Comparison of ENCODE assay signal across 35 cellular contexts in the genomic region with DNA sequence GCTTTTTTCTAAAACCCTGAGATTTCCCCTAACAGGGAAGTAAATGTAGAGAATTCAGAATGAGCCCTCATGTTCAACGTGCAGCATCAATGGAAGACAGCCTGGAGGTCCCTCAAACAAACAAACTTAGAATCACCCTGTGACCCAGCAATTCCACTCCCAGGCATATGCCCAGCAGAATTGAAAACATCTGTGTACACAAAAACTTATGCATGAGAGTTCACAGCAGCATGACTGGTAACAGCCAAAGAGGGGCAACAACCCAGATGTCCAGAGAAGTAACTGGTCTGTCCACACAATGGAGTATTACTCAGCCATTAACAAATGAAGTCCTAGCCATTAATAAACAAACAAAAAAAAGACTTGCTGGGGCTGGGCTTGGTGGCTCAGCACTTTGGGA.
DNase-seq lines count a peak whose midpoint lies in the region; ATAC-seq, FAIRE-seq and TF ChIP-seq lines count a peak whose summit lies in the region.
"Had no signal": no experiment of that assay in that cellular context is flagged by ENCODE, and none has a peak within 500 bp of the region (broad histone marks: within the 10 kb centered on the region; RNA-seq: fewer than 3 reads in every experiment).

No MANE protein-coding gene starts in this region.

- 27% methylated on average over 1 of the region's 1 CpG for WGBS in A549 (ENCODE audit: missing lambda C conversion rate)
- 17 to 21% methylated on average over 1 of the region's 1 CpG for WGBS in GM23248 (ENCODE audit: low coverage in 1 of 2, low lambda C conversion rate in 2 of 2, missing lambda C conversion rate in 2 of 2), 2 experiments

- peaks cover 49% of the 10 kb centered on the region for H3K4me1 ChIP-seq in A549
- H3K4me1 ChIP-seq in GM23248 (ENCODE audit: insufficient read depth), result peaks cover 19% of the 10 kb centered on the region
- peaks cover 8% of the 10 kb centered on the region for H3K4me1 ChIP-seq in astrocyte (ENCODE audit: insufficient read depth, low read length)
- H3K4me1 ChIP-seq: left lung had no signal

- H3K9ac ChIP-seq in GM23248 (no peak overlapping the region), astrocyte (ENCODE audit: low read length) (no peak overlapping the region)

- no peaks in the 10 kb centered on the region for H3K9me3 Mint-ChIP-seq in astrocyte (ENCODE audit: unreplicated experiment)
- H3K9me3 Mint-ChIP-seq in stimulated activated naive CD8-positive, alpha-beta T cell treated with anti-CD3 and anti-CD28 coated beads, Interleukin-15, amount 100 ng/mL, for 72 hours, result no peaks in the 10 kb centered on the region
- H3K9me3 Mint-ChIP-seq: activated CD8-positive, alpha-beta T cell treated with anti-CD3 and anti-CD28 coated beads for 36 hours; activated naive CD4-positive, alpha-beta T cell treated with anti-CD3 and anti-CD28 coated beads for 36 hours; activated T-helper 1 cell treated with anti-CD3 and anti-CD28 coated beads, Interleukin-12 subunit alpha, Interleukin-12 subunit beta, Interleukin-2, Interleukin-4 antibody, amounts not matched to agents 30 ng/mL and 10 ng/mL and 1 ng/mL, durations not matched to agents 14 hours and 24 hours and 36 hours; CD8-positive, alpha-beta memory T cell; memory B cell; nephron had no signal

- no peaks in the 10 kb centered on the region for H4K20me1 ChIP-seq in GM23248 (ENCODE audit: insufficient read depth)
- H4K20me1 ChIP-seq in astrocyte (ENCODE audit: insufficient read depth, low read length), result no peaks in the 10 kb centered on the region

- H3K36me3 ChIP-seq in GM23248 (ENCODE audit: low read depth), result no peaks in the 10 kb centered on the region
- no peaks in the 10 kb centered on the region for H3K36me3 ChIP-seq in astrocyte (ENCODE audit: insufficient read depth, low read length)
- H3K36me3 ChIP-seq: brain microvascular endothelial cell, left lung, MG63, thoracic aorta had no signal

- H3K9me3 ChIP-seq in A549, result no peaks in the 10 kb centered on the region
- H3K9me3 ChIP-seq in GM23248 (ENCODE audit: low read depth), result no peaks in the 10 kb centered on the region
- H3K9me3 ChIP-seq in astrocyte (ENCODE audit: insufficient read depth, low read depth, low read length), result no peaks in the 10 kb centered on the region
- H3K9me3 ChIP-seq: left lung, MG63, thoracic aorta had no signal

- H3K27me3 ChIP-seq in GM23248 (replicated peaks; ENCODE audit: insufficient read depth), result no peaks in the 10 kb centered on the region
- no peaks in the 10 kb centered on the region for H3K27me3 ChIP-seq in astrocyte (ENCODE audit: insufficient read depth, low read length)
- H3K27me3 ChIP-seq: brain microvascular endothelial cell, left lung, MG63 had no signal

- ATAC-seq in A549, result no peak
- ATAC-seq in stimulated activated naive CD8-positive, alpha-beta T cell treated with anti-CD3 and anti-CD28 coated beads, Interleukin-15, amount 100 ng/mL, for 72 hours, result no peak
- ATAC-seq in GM21390 (IDR thresholded peaks at IDR 0.05; ENCODE audit: unreplicated experiment), result no peak
- no peak for ATAC-seq in GM19023 (IDR thresholded peaks at IDR 0.05; ENCODE audit: unreplicated experiment)
- ATAC-seq: activated CD8-positive, alpha-beta T cell treated with anti-CD3 and anti-CD28 coated beads for 36 hours; left lung; T-helper 17 cell had no signal

- CTCF ChIA-PET in A549 (lab: Yijun Ruan, JAX), result interaction anchor here (1.4 to 2.6 kb wide), 2 partner anchors 8 to 13 kb away, joined by 4 to 11 read pairs; no protein-coding TSS in a partner anchor

- H3K9me2 ChIP-seq in GM23248 (ENCODE audit: insufficient read depth), result no peaks in the 10 kb centered on the region

- no peak overlapping the region for H2AFZ ChIP-seq in GM23248
- H2AFZ ChIP-seq in astrocyte (ENCODE audit: low read depth, low read length), result no peak overlapping the region

- H3F3A ChIP-seq in GM23248 (ENCODE audit: insufficient read depth), result peaks cover 14% of the 10 kb centered on the region

- TF ChIP-seq CTCF in A549 (IDR thresholded peaks at IDR 0.05) (no peak), astrocyte (IDR thresholded peaks at IDR 0.05; ENCODE audit: insufficient read depth, low read depth, low read length) (no peak)

- peak overlapping the region; percentile 71 to 86 for H3K27ac ChIP-seq in A549
- H3K27ac ChIP-seq in GM23248, result no peak overlapping the region
- no peak overlapping the region for H3K27ac ChIP-seq in astrocyte (ENCODE audit: low read depth, low read length)
- H3K27ac ChIP-seq: brain microvascular endothelial cell, left lung, SK-N-MC, thoracic aorta had no signal

- no peak for TF ChIP-seq RAD21 in A549 (conservative IDR thresholded peaks at IDR 0.05 in 1 of 2, IDR thresholded peaks at IDR 0.05 in 1 of 2)

- H3K4me2 ChIP-seq in A549 (no peak overlapping the region), GM23248 (ENCODE audit: unreplicated experiment) (no peak overlapping the region), astrocyte (ENCODE audit: low read length) (no peak overlapping the region)

- DNase-seq in A549 (ENCODE audit: low read depth in 1 of 2, low spot score in 1 of 2) (no peak), GM23248 (peak; percentile 45), astrocyte (ENCODE audit: low read depth) (peak; percentile 21), fibroblast of peridontal ligament (ENCODE audit: extremely low read depth) (peak; percentile 80), dermis blood vessel endothelial cell (no peak)
- DNase-seq in stimulated activated naive CD8-positive, alpha-beta T cell treated with anti-CD3 and anti-CD28 coated beads, Interleukin-15, amount 100 ng/mL, for 72 hours, result no peak
- DNase-seq: activated CD4-positive, alpha-beta T cell treated with anti-CD3 and anti-CD28 coated beads for 1 hour; activated CD8-positive, alpha-beta memory T cell treated with anti-CD3 and anti-CD28 coated beads, Interleukin-2, amount 50 U/mL, for 48 hours; activated CD8-positive, alpha-beta T cell treated with anti-CD3 and anti-CD28 coated beads for 36 hours; activated naive CD4-positive, alpha-beta T cell treated with anti-CD3 and anti-CD28 coated beads for 36 hours; brain microvascular endothelial cell; CD8-positive, alpha-beta memory T cell; DMS153; head of caudate nucleus; islet precursor cell; KG1; MG63; NCI-H1105; NCI-H1930; NCI-H510A treated with DMSO at 0.1 percent for 48 hours; RPMI8226; stimulated activated naive CD4-positive, alpha-beta T cell; T-helper 17 cell had no signal

- H3K36me3 Mint-ChIP-seq in astrocyte (ENCODE audit: low read depth, unreplicated experiment), result no peaks in the 10 kb centered on the region
- H3K36me3 Mint-ChIP-seq: CD8-positive, alpha-beta memory T cell; memory B cell had no signal

- H3K4me3 Mint-ChIP-seq in astrocyte (ENCODE audit: unreplicated experiment), result no peak overlapping the region
- no peak overlapping the region for H3K4me3 Mint-ChIP-seq in stimulated activated naive CD8-positive, alpha-beta T cell treated with anti-CD3 and anti-CD28 coated beads, Interleukin-15, amount 100 ng/mL, for 72 hours
- H3K4me3 Mint-ChIP-seq: activated CD8-positive, alpha-beta T cell treated with anti-CD3 and anti-CD28 coated beads for 36 hours; activated naive CD4-positive, alpha-beta T cell treated with anti-CD3 and anti-CD28 coated beads for 36 hours; activated T-helper 1 cell treated with anti-CD3 and anti-CD28 coated beads, Interleukin-12 subunit alpha, Interleukin-12 subunit beta, Interleukin-2, Interleukin-4 antibody, amounts not matched to agents 30 ng/mL and 10 ng/mL and 1 ng/mL, durations not matched to agents 14 hours and 24 hours and 36 hours; B cell; CD8-positive, alpha-beta memory T cell; memory B cell; nephron; T-helper 17 cell had no signal

- peaks cover 17% of the 10 kb centered on the region for H3K4me1 Mint-ChIP-seq in astrocyte (ENCODE audit: low read depth, unreplicated experiment)
- no peaks in the 10 kb centered on the region for H3K4me1 Mint-ChIP-seq in stimulated activated naive CD8-positive, alpha-beta T cell treated with anti-CD3 and anti-CD28 coated beads, Interleukin-15, amount 100 ng/mL, for 72 hours
- H3K4me1 Mint-ChIP-seq: B cell; CD8-positive, alpha-beta memory T cell had no signal

- FAIRE-seq in A549 (lab: Jason Lieb, UNC) (no peak), astrocyte (lab: Jason Lieb, UNC) (no peak)
- FAIRE-seq: A204.1, GM12892, HTR-8/SVneo had no signal

- no peaks in the 10 kb centered on the region for H3K79me2 ChIP-seq in GM23248 (ENCODE audit: insufficient read depth)
- H3K79me2 ChIP-seq in astrocyte (ENCODE audit: insufficient read depth, low read length), result no peaks in the 10 kb centered on the region

- H3K27me3 Mint-ChIP-seq in astrocyte (ENCODE audit: low read depth, unreplicated experiment), result no peaks in the 10 kb centered on the region
- H3K27me3 Mint-ChIP-seq in stimulated activated naive CD8-positive, alpha-beta T cell treated with anti-CD3 and anti-CD28 coated beads, Interleukin-15, amount 100 ng/mL, for 72 hours, result no peaks in the 10 kb centered on the region
- H3K27me3 Mint-ChIP-seq: activated CD8-positive, alpha-beta T cell treated with anti-CD3 and anti-CD28 coated beads for 36 hours; B cell had no signal

- H3K4me3 ChIP-seq in A549 (no peak overlapping the region), GM23248 (no peak overlapping the region), astrocyte (ENCODE audit: insufficient read depth, low read depth, low read length) (no peak overlapping the region)
- H3K4me3 ChIP-seq: left lung, MG63, SK-N-MC, thoracic aorta had no signal

- no peak overlapping the region for H3K27ac Mint-ChIP-seq in astrocyte (ENCODE audit: unreplicated experiment)
- no peak overlapping the region for H3K27ac Mint-ChIP-seq in stimulated activated naive CD8-positive, alpha-beta T cell treated with anti-CD3 and anti-CD28 coated beads, Interleukin-15, amount 100 ng/mL, for 72 hours
- H3K27ac Mint-ChIP-seq: activated CD8-positive, alpha-beta T cell treated with anti-CD3 and anti-CD28 coated beads for 36 hours; activated naive CD4-positive, alpha-beta T cell treated with anti-CD3 and anti-CD28 coated beads for 36 hours; activated T-helper 1 cell treated with anti-CD3 and anti-CD28 coated beads, Interleukin-12 subunit alpha, Interleukin-12 subunit beta, Interleukin-2, Interleukin-4 antibody, amounts not matched to agents 30 ng/mL and 10 ng/mL and 1 ng/mL, durations not matched to agents 14 hours and 24 hours and 36 hours; B cell; CD8-positive, alpha-beta memory T cell; memory B cell; nephron; T-helper 17 cell had no signal

- in situ Hi-C loops in GM23248 (cut with MboI), result no loop called here

- TF ChIP-seq POLR2A in A549 (IDR thresholded peaks at IDR 0.05; ENCODE audit: low read length), result no peak

- POLR2A ChIA-PET in A549 (lab: Yijun Ruan, JAX), result interaction anchor here (0.6 kb wide), 1 partner anchor 418 kb away, joined by 6 read pairs; no protein-coding TSS in a partner anchor

- TF ChIP-seq EP300 in A549 (IDR thresholded peaks at IDR 0.05), result no peak

Comparison
In these comparisons a context has a peak if more than half of its experiments do, and no peak if none do; other contexts are left out.
1. DNase-seq: peak in GM23248 (single experiment), astrocyte (single experiment) and fibroblast of peridontal ligament (single experiment); none in A549 (0 of 2), dermis blood vessel endothelial cell (single experiment) and stimulated activated naive CD8-positive, alpha-beta T cell treated with anti-CD3 and anti-CD28 coated beads, Interleukin-15, amount 100 ng/mL, for 72 hours (0 of 2).
2. H3K27ac ChIP-seq: peak in A549 (2 of 2); none in GM23248 (single experiment) and astrocyte (single experiment).